Comparison of ENCODE assay signal across 12 cellular contexts in genomic region chr12:75933136-75933535, GRCh38.
DNase-seq lines count a peak whose midpoint lies in the region; ATAC-seq and TF ChIP-seq lines count a peak whose summit lies in the region.
"Had no signal": no experiment of that assay in that cellular context is flagged by ENCODE, and none has a peak within 500 bp of the region (broad histone marks: within the 10 kb centered on the region; RNA-seq: fewer than 3 reads in every experiment).

No MANE protein-coding gene starts in this region.

- H3K9me3 Mint-ChIP-seq in activated naive CD8-positive, alpha-beta T cell treated with anti-CD3 and anti-CD28 coated beads, Interleukin-2, amount 50 U/mL, for 24 hours: peaks cover 3% of the 10 kb centered on the region
- H3K9me3 Mint-ChIP-seq: naive thymus-derived CD8-positive, alpha-beta T cell had no signal

- H3K27me3 Mint-ChIP-seq in activated naive CD8-positive, alpha-beta T cell treated with anti-CD3 and anti-CD28 coated beads, Interleukin-2, amount 50 U/mL, for 24 hours: peaks cover 13% of the 10 kb centered on the region

- peak; percentile 30 for ATAC-seq in activated naive CD8-positive, alpha-beta T cell treated with anti-CD3 and anti-CD28 coated beads, Interleukin-2, amount 50 U/mL, for 24 hours
- ATAC-seq in foreskin keratinocyte (peak; percentile 87), GM19452 (IDR thresholded peaks at IDR 0.05; ENCODE audit: unreplicated experiment) (no peak), GM18861 (IDR thresholded peaks at IDR 0.05; ENCODE audit: unreplicated experiment) (no peak), HG02642 (IDR thresholded peaks at IDR 0.05; ENCODE audit: poor library complexity, unreplicated experiment) (no peak)
- ATAC-seq: activated CD4-positive, CD25-positive, alpha-beta regulatory T cell treated with anti-CD3 and anti-CD28 coated beads, Interleukin-2, amount 50 U/mL, for 24 hours; naive thymus-derived CD8-positive, alpha-beta T cell had no signal

- TF ChIP-seq CTCF in foreskin keratinocyte (conservative IDR thresholded peaks at IDR 0.05): no peak

- peaks cover 3% of the 10 kb centered on the region for H3K36me3 Mint-ChIP-seq in activated naive CD8-positive, alpha-beta T cell treated with anti-CD3 and anti-CD28 coated beads, Interleukin-2, amount 50 U/mL, for 24 hours (ENCODE audit: low read depth)
- H3K36me3 Mint-ChIP-seq: CD14-positive monocyte; naive thymus-derived CD8-positive, alpha-beta T cell had no signal

- peak; percentile 77 for DNase-seq in ACHN
- DNase-seq in HPDE6-E6E7 (ENCODE audit: extremely low spot score): peak; percentile 51
- no peak for DNase-seq in activated naive CD8-positive, alpha-beta T cell treated with anti-CD3 and anti-CD28 coated beads, Interleukin-2, amount 50 U/mL, for 24 hours
- peak; percentile 81 to 94 for DNase-seq in foreskin keratinocyte
- no peak for DNase-seq in NCI-H2171 (lab: John Stamatoyannopoulos, UW)
- DNase-seq: naive thymus-derived CD8-positive, alpha-beta T cell; NCI-H2081 had no signal

- no peaks in the 10 kb centered on the region for H3K27me3 ChIP-seq in foreskin keratinocyte

- peaks cover 40% of the 10 kb centered on the region for H3K4me1 Mint-ChIP-seq in activated naive CD8-positive, alpha-beta T cell treated with anti-CD3 and anti-CD28 coated beads, Interleukin-2, amount 50 U/mL, for 24 hours

- peaks cover 18% of the 10 kb centered on the region for H3K4me1 ChIP-seq in foreskin keratinocyte

- in situ Hi-C loops in ACHN (cut with HindIII; ENCODE audit: low pct_ligation_motif_present, low pct_unique_long_range_greater_than_20kb, low sequenced_read_pairs): no loop called here

- peak overlapping the region; percentile 93 for H3K27ac Mint-ChIP-seq in activated naive CD8-positive, alpha-beta T cell treated with anti-CD3 and anti-CD28 coated beads, Interleukin-2, amount 50 U/mL, for 24 hours
- H3K27ac Mint-ChIP-seq: naive thymus-derived CD8-positive, alpha-beta T cell had no signal

- H3K27ac ChIP-seq in foreskin keratinocyte: peak overlapping the region; percentile 86

- no peak overlapping the region for H3K4me3 Mint-ChIP-seq in activated naive CD8-positive, alpha-beta T cell treated with anti-CD3 and anti-CD28 coated beads, Interleukin-2, amount 50 U/mL, for 24 hours

Comparison
In these comparisons a context has a peak if more than half of its experiments do, and no peak if none do; other contexts are left out.
1. DNase-seq: peak in ACHN (single experiment), HPDE6-E6E7 (single experiment) and foreskin keratinocyte (2 of 2); none in activated naive CD8-positive, alpha-beta T cell treated with anti-CD3 and anti-CD28 coated beads, Interleukin-2, amount 50 U/mL, for 24 hours (single experiment) and NCI-H2171 (single experiment).
2. ATAC-seq: peak in activated naive CD8-positive, alpha-beta T cell treated with anti-CD3 and anti-CD28 coated beads, Interleukin-2, amount 50 U/mL, for 24 hours (single experiment) and foreskin keratinocyte (single experiment); none in GM19452 (single experiment), GM18861 (single experiment) and HG02642 (single experiment).